In the genomic region with DNA sequence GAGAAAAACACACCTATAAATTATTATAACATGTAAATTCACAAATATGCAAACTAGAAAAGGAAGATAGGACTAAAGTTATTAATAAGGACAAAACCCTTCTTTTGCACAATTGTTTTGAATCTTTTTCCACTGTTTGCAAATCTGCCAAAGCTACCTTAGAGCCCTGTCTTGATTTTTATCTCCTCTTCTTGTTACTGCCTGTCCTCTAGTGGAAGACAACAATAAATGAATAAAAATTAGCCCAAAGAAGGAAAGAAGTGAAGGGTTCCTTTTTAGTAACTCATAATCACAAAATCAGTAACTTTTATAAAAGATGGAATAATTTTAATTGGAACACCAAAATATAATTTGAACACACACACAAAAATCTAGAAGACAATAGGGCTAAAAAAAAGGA, we compare ENCODE assay signal across 17 cellular contexts. TPM values are rescaled to one million over a fixed set of nuclear protein-coding genes. Genes with fewer than 3 reads are reported as not detected.
DNase-seq lines count a peak whose midpoint lies in the region; ATAC-seq and TF ChIP-seq lines count a peak whose summit lies in the region.
"Had no signal": no experiment of that assay in that cellular context is flagged by ENCODE, and none has a peak within 500 bp of the region (broad histone marks: within the 10 kb centered on the region; RNA-seq: fewer than 3 reads in every experiment).

No MANE protein-coding gene starts in this region.

- 0 out of 2 replicates have a peak, but pooled peaks cover 4% of the 10 kb centered on the region for H3K27me3 ChIP-seq in PC-3 (ENCODE audit: low read length)
- H3K27me3 ChIP-seq in upper lobe of right lung = no peaks in the 10 kb centered on the region
- H3K27me3 ChIP-seq: BLaER1 treated with 17β-estradiol and CSF1 and Interleukin-3, amounts not matched to agents 10 nM and 100 nM; esophagus muscularis mucosa had no signal

- no peaks in the 10 kb centered on the region for H3K36me3 ChIP-seq in PC-3 (ENCODE audit: low read depth, low read length)
- no peaks in the 10 kb centered on the region for H3K36me3 ChIP-seq in upper lobe of right lung
- H3K36me3 ChIP-seq: BLaER1 treated with 17β-estradiol and CSF1 and Interleukin-3, amounts not matched to agents 10 nM and 100 nM; esophagus muscularis mucosa; thoracic aorta had no signal

- no peaks in the 10 kb centered on the region for H3F3A ChIP-seq in PC-3 (ENCODE audit: low read length, unreplicated experiment)

- H3K4me3 ChIP-seq in PC-3 (ENCODE audit: low read length) (no peak overlapping the region), upper lobe of right lung (peak overlapping the region; percentile 12)
- H3K4me3 ChIP-seq: esophagus muscularis mucosa, thoracic aorta had no signal

- no peak overlapping the region for H3K4me2 ChIP-seq in PC-3 (ENCODE audit: low read length)

- H3K4me1 Mint-ChIP-seq in stimulated activated naive CD8-positive, alpha-beta T cell treated with anti-CD3 and anti-CD28 coated beads, Interleukin-15, Interleukin-2, amounts not matched to agents 100 ng/mL and 50 ng/mL, for 24 hours (ENCODE audit: low read depth) = peaks cover 94% of the 10 kb centered on the region
- peaks cover 86% of the 10 kb centered on the region for H3K4me1 Mint-ChIP-seq in stimulated activated naive CD8-positive, alpha-beta T cell treated with anti-CD3 and anti-CD28 coated beads, Interleukin-15, amount 100 ng/mL, for 72 hours
- peaks cover 64% of the 10 kb centered on the region for H3K4me1 Mint-ChIP-seq in dendritic cell treated with granulocyte-macrophage colony-stimulating factor and Interleukin-4, amounts not matched to agents 40 ng/mL and 50 ng/mL, for 4 days (ENCODE audit: low read depth)
- H3K4me1 Mint-ChIP-seq in mesothelial cell of epicardium = peaks cover 26% of the 10 kb centered on the region

- no peaks in the 10 kb centered on the region for H3K9me3 Mint-ChIP-seq in stimulated activated naive CD8-positive, alpha-beta T cell treated with anti-CD3 and anti-CD28 coated beads, Interleukin-15, Interleukin-2, amounts not matched to agents 100 ng/mL and 50 ng/mL, for 24 hours
- no peaks in the 10 kb centered on the region for H3K9me3 Mint-ChIP-seq in stimulated activated naive CD8-positive, alpha-beta T cell treated with anti-CD3 and anti-CD28 coated beads, Interleukin-15, amount 100 ng/mL, for 72 hours
- H3K9me3 Mint-ChIP-seq in dendritic cell treated with granulocyte-macrophage colony-stimulating factor and Interleukin-4, amounts not matched to agents 40 ng/mL and 50 ng/mL, for 4 days = no peaks in the 10 kb centered on the region
- no peaks in the 10 kb centered on the region for H3K9me3 Mint-ChIP-seq in mesothelial cell of epicardium

- no peak for ATAC-seq in stimulated activated naive CD8-positive, alpha-beta T cell treated with anti-CD3 and anti-CD28 coated beads, Interleukin-15, amount 100 ng/mL, for 72 hours
- no peak for ATAC-seq in PC-3
- no peak for ATAC-seq in upper lobe of right lung
- no peak for ATAC-seq in GM18517 (IDR thresholded peaks at IDR 0.05; ENCODE audit: unreplicated experiment)
- ATAC-seq: activated CD4-positive, CD25-positive, alpha-beta regulatory T cell treated with anti-CD3 and anti-CD28 coated beads, Interleukin-2, amount 50 U/mL, for 24 hours had no signal

- TF ChIP-seq CTCF in PC-3 (conservative IDR thresholded peaks at IDR 0.05; ENCODE audit: low read depth, low read length) = peak; percentile 15; the same call in 1 of the 2 replicates
- no peak for TF ChIP-seq CTCF in upper lobe of right lung (IDR thresholded peaks at IDR 0.05)
- no peak for TF ChIP-seq CTCF in mesothelial cell of epicardium (IDR thresholded peaks at IDR 0.05; ENCODE audit: unreplicated experiment)

- no peaks in the 10 kb centered on the region for H3K36me3 Mint-ChIP-seq in stimulated activated naive CD8-positive, alpha-beta T cell treated with anti-CD3 and anti-CD28 coated beads, Interleukin-15, Interleukin-2, amounts not matched to agents 100 ng/mL and 50 ng/mL, for 24 hours (ENCODE audit: low read depth)
- H3K36me3 Mint-ChIP-seq in dendritic cell treated with granulocyte-macrophage colony-stimulating factor and Interleukin-4, amounts not matched to agents 40 ng/mL and 50 ng/mL, for 4 days (ENCODE audit: low read depth) = peaks cover 79% of the 10 kb centered on the region
- H3K36me3 Mint-ChIP-seq in mesothelial cell of epicardium = no peaks in the 10 kb centered on the region

- no TSS peak for BruUV-seq in PC-3 (replicated peaks; lab: Mats Ljungman, UMichigan)

- intact Hi-C loops in PC-3 (cut with micrococcal nuclease) (no loop called here), upper lobe of right lung (cut with DNase I) (loop anchor here (10.0 kb wide), 1 partner anchor 327 kb away; the partner anchor contains the start of gene CCDC80)
- intact Hi-C loops in dendritic cell treated with granulocyte-macrophage colony-stimulating factor and Interleukin-4, amounts not matched to agents 40 ng/mL and 50 ng/mL, for 4 days (cut with micrococcal nuclease) = no loop called here

- DNase-seq in stimulated activated naive CD8-positive, alpha-beta T cell treated with anti-CD3 and anti-CD28 coated beads, Interleukin-15, amount 100 ng/mL, for 72 hours = no peak
- DNase-seq in PC-3 (no peak), upper lobe of right lung (no peak), retina (no peak), mesothelial cell of epicardium (ENCODE audit: low spot score in 2 of 2, unreplicated experiment in 2 of 2) (no peak)
- DNase-seq: dermis blood vessel endothelial cell, H7, NCI-H2029 treated with DMSO at 0.1 percent for 48 hours, NCI-H524 had no signal

- H3K9me3 ChIP-seq in PC-3 (ENCODE audit: low read length) = no peaks in the 10 kb centered on the region
- H3K9me3 ChIP-seq in upper lobe of right lung = no peaks in the 10 kb centered on the region
- H3K9me3 ChIP-seq: esophagus muscularis mucosa, thoracic aorta had no signal

- H3K4me1 ChIP-seq in PC-3 (ENCODE audit: insufficient read depth, low read length) (no peaks in the 10 kb centered on the region), upper lobe of right lung (peaks cover 6% of the 10 kb centered on the region)
- H3K4me1 ChIP-seq: esophagus muscularis mucosa had no signal

- H3K79me2 ChIP-seq in PC-3 (ENCODE audit: low read length) = no peaks in the 10 kb centered on the region

- no peaks in the 10 kb centered on the region for H4K20me1 ChIP-seq in PC-3 (ENCODE audit: low read length)
- H4K20me1 ChIP-seq: BLaER1 treated with 17β-estradiol and CSF1 and Interleukin-3, amounts not matched to agents 10 nM and 100 nM had no signal

- H3K4me3 Mint-ChIP-seq in stimulated activated naive CD8-positive, alpha-beta T cell treated with anti-CD3 and anti-CD28 coated beads, Interleukin-15, Interleukin-2, amounts not matched to agents 100 ng/mL and 50 ng/mL, for 24 hours = peak overlapping the region; percentile 38
- peak overlapping the region in 1 of 2 donors; percentile 47 for H3K4me3 Mint-ChIP-seq in stimulated activated naive CD8-positive, alpha-beta T cell treated with anti-CD3 and anti-CD28 coated beads, Interleukin-15, amount 100 ng/mL, for 72 hours
- peak overlapping the region; percentile 79 for H3K4me3 Mint-ChIP-seq in dendritic cell treated with granulocyte-macrophage colony-stimulating factor and Interleukin-4, amounts not matched to agents 40 ng/mL and 50 ng/mL, for 4 days
- H3K4me3 Mint-ChIP-seq in mesothelial cell of epicardium = no peak overlapping the region

- no peak overlapping the region for H3K9ac ChIP-seq in PC-3 (ENCODE audit: low read length)

- H3K27me3 Mint-ChIP-seq in stimulated activated naive CD8-positive, alpha-beta T cell treated with anti-CD3 and anti-CD28 coated beads, Interleukin-15, Interleukin-2, amounts not matched to agents 100 ng/mL and 50 ng/mL, for 24 hours = no peaks in the 10 kb centered on the region
- H3K27me3 Mint-ChIP-seq in stimulated activated naive CD8-positive, alpha-beta T cell treated with anti-CD3 and anti-CD28 coated beads, Interleukin-15, amount 100 ng/mL, for 72 hours = no peaks in the 10 kb centered on the region
- H3K27me3 Mint-ChIP-seq in dendritic cell treated with granulocyte-macrophage colony-stimulating factor and Interleukin-4, amounts not matched to agents 40 ng/mL and 50 ng/mL, for 4 days = no peaks in the 10 kb centered on the region
- H3K27me3 Mint-ChIP-seq in mesothelial cell of epicardium (ENCODE audit: low read depth) = peaks cover 2% of the 10 kb centered on the region

- H3K27ac Mint-ChIP-seq in stimulated activated naive CD8-positive, alpha-beta T cell treated with anti-CD3 and anti-CD28 coated beads, Interleukin-15, Interleukin-2, amounts not matched to agents 100 ng/mL and 50 ng/mL, for 24 hours = no peak overlapping the region
- no peak overlapping the region for H3K27ac Mint-ChIP-seq in stimulated activated naive CD8-positive, alpha-beta T cell treated with anti-CD3 and anti-CD28 coated beads, Interleukin-15, amount 100 ng/mL, for 72 hours
- H3K27ac Mint-ChIP-seq in dendritic cell treated with granulocyte-macrophage colony-stimulating factor and Interleukin-4, amounts not matched to agents 40 ng/mL and 50 ng/mL, for 4 days = peak overlapping the region; percentile 99
- no peak overlapping the region for H3K27ac Mint-ChIP-seq in mesothelial cell of epicardium

- H2AFZ ChIP-seq in PC-3 (ENCODE audit: low read length) = no peak overlapping the region

- no peak overlapping the region for H3K27ac ChIP-seq in PC-3 (ENCODE audit: low read length)
- no peak overlapping the region for H3K27ac ChIP-seq in upper lobe of right lung
- H3K27ac ChIP-seq: BLaER1 treated with 17β-estradiol and CSF1 and Interleukin-3, amounts not matched to agents 10 nM and 100 nM; esophagus muscularis mucosa; thoracic aorta had no signal

- POLR2A ChIA-PET in PC-3 (lab: Charles Lee; ENCODE audit: unreplicated experiment) = no interaction called here

- CTCF ChIA-PET in PC-3 (lab: Charles Lee) = no interaction called here

- no peaks in the 10 kb centered on the region for H3K9me2 ChIP-seq in PC-3 (replicated peaks; ENCODE audit: low read length)

RNA-seq across cellular contexts. Expression of gene CD200R1, which starts 2.7 kb away (rescaled TPM):
- total RNA-seq in PC-3 (2014; rRNA removed) (not detected in 2 replicates), upper lobe of right lung (1.9 TPM), mesothelial cell of epicardium (0.86 to 1.8 TPM (median 1.3 TPM) in 3 replicates)
- total RNA-seq: dermis blood vessel endothelial cell, lung microvascular endothelial cell had no signal

RNA-seq across cellular contexts. Expression of gene GTPBP8, which starts 18.6 kb away (rescaled TPM):
- total RNA-seq in PC-3 (2014; rRNA removed) (63.8 and 87.2 TPM in 2 replicates), upper lobe of right lung (12.3 TPM), mesothelial cell of epicardium (24.8 to 29.6 TPM (median 29.1 TPM) in 3 replicates)
